ENCODE assay signal across 8 cellular contexts in the genomic region with DNA sequence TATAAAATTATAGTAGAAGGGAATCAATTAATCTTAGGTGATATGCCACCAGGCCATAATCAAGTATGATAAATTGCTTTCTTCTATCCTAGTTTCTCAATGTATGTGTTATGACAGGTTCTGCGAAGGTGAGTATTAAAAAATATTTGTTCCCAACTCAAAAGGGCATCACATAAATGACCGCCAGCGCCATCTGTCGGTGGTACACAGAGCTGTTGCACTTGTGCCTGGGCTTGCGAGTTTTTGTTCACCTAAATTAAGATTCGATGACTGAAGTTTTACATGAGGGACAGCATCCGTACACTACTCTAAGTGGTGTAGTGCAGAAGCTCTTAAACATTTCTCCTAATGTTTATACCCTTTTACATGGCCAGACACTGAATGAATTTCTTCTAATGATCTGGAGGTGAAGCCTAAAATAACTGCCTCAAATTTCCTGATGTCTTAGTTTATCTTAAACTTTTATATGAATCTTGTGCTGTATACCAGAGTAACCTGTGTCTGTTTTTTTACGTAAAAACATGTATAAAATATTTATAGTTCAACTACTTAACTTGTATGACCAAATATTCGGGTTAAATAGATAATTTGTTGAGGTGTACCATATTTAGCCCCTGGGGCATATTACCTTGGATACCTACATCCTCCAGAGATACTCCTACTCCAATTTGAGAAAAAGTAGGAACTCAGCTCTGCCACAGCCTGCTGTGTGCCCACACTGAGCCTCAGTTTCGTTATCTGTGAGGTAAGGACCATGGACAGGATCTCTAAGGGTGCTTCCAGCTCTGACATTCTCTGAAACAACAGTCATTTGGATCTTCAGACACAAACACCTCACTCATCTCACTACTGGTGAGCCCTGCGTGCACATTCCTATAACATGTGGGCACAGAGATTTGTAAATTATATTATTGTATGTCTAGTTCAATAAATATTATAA.
DNase-seq lines count a peak whose midpoint lies in the region; ATAC-seq and TF ChIP-seq lines count a peak whose summit lies in the region.

No MANE protein-coding gene starts in this region.

- no peaks in the 10 kb centered on the region for H3K27me3 Mint-ChIP-seq in endodermal cell (ENCODE audit: insufficient read depth)

- H3K4me3 Mint-ChIP-seq in endodermal cell: no peak overlapping the region

- peak; percentile 37 to 94 (median 79); a peak in 5 of 6 replicates for TF ChIP-seq CTCF in HCT116 (IDR thresholded peaks at IDR 0.05 in 2 of 3, conservative IDR thresholded peaks at IDR 0.05 in 1 of 3; ENCODE audit: borderline replicate concordance in 1 of 3, insufficient read depth in 1 of 3, low read depth in 2 of 3, low read length in 2 of 3)
- peak; percentile 70 for TF ChIP-seq CTCF in PC-9 (conservative IDR thresholded peaks at IDR 0.05)
- peak; percentile 96 for TF ChIP-seq CTCF in endodermal cell (conservative IDR thresholded peaks at IDR 0.05)
- TF ChIP-seq CTCF in mucosa of descending colon (IDR thresholded peaks at IDR 0.05): peak; percentile 48

- no peak overlapping the region for H3K27ac ChIP-seq in HCT116 (ENCODE audit: low read depth, low read length)
- H3K27ac ChIP-seq in PC-9: no peak overlapping the region
- H3K27ac ChIP-seq in endodermal cell (ENCODE audit: low read depth, low read length): no peak overlapping the region

- 27 to 39% methylated on average over 5 to 9 of the region's 11 CpGs for WGBS in endodermal cell (ENCODE audit: insufficient coverage in 1 of 2, insufficient read length in 1 of 2), 2 experiments

- ATAC-seq in HCT116 (peak; percentile 77), mucosa of descending colon (peak; percentile 29), HG02571 (IDR thresholded peaks at IDR 0.05; ENCODE audit: unreplicated experiment) (no peak), HG02981 (IDR thresholded peaks at IDR 0.05; ENCODE audit: unreplicated experiment) (no peak)

- H3K4me2 ChIP-seq in HCT116 (ENCODE audit: low read length) (no peak overlapping the region), PC-9 (no peak overlapping the region)

- no peak overlapping the region for H3K4me3 ChIP-seq in HCT116 (replicated peaks in 1 of 2; ENCODE audit: low read depth in 1 of 2, low read length in 2 of 2)
- no peak overlapping the region for H3K4me3 ChIP-seq in PC-9
- no peak overlapping the region for H3K4me3 ChIP-seq in endodermal cell (ENCODE audit: low read length)
- no peak overlapping the region for H3K4me3 ChIP-seq in mucosa of descending colon

- H3K36me3 Mint-ChIP-seq in endodermal cell (ENCODE audit: low read depth): no peaks in the 10 kb centered on the region

- POLR2A ChIA-PET in HCT116 (lab: Charles Lee): no interaction called here
- POLR2A ChIA-PET in PC-9 (lab: Charles Lee; ENCODE audit: unreplicated experiment): no interaction called here

- no peak overlapping the region for H2AFZ ChIP-seq in HCT116 (ENCODE audit: low read depth, low read length, poor library complexity, severe bottlenecking)
- H2AFZ ChIP-seq in PC-9: no peak overlapping the region

- intact Hi-C loops in HCT116 (cut with micrococcal nuclease): loop anchor here (1.0 to 5.0 kb wide), 3 partner anchors 234 to 1141 kb away; no protein-coding TSS in a partner anchor
- intact Hi-C loops in PC-9 (cut with micrococcal nuclease; ENCODE audit: unreplicated experiment): loop anchor here (2.0 to 10.0 kb wide), 2 partner anchors 232 to 1138 kb away; no protein-coding TSS in a partner anchor
- intact Hi-C loops in mucosa of descending colon (cut with DNase I, micrococcal nuclease): no loop called here

- CTCF ChIA-PET in HCT116 (lab: Charles Lee) (interaction anchor here (0.6 to 2.1 kb wide), 7 partner anchors 11 to 522 kb away, joined by 3 to 7 read pairs (median 3); no protein-coding TSS in a partner anchor), PC-9 (lab: Charles Lee) (interaction anchor here (0.6 to 1.2 kb wide), 3 partner anchors 16 to 1125 kb away, joined by 3 to 4 read pairs (median 3); no protein-coding TSS in a partner anchor)

- H3K9me2 ChIP-seq in HCT116 (ENCODE audit: insufficient read depth) (no peaks in the 10 kb centered on the region), PC-9 (ENCODE audit: insufficient read depth) (no peaks in the 10 kb centered on the region)

- H4K20me1 ChIP-seq in HCT116 (ENCODE audit: insufficient read depth) (peaks cover 5% of the 10 kb centered on the region; the same call in 1 of the 2 replicates), PC-9 (ENCODE audit: insufficient read depth) (no peaks in the 10 kb centered on the region; the same call in 1 of the 2 replicates)

- H3K4me1 ChIP-seq in HCT116 (ENCODE audit: control insufficient read depth in 1 of 2, insufficient read depth in 2 of 2, low read length in 2 of 2) (no peaks in the 10 kb centered on the region), PC-9 (replicated peaks; ENCODE audit: insufficient read depth) (no peaks in the 10 kb centered on the region), endodermal cell (ENCODE audit: control insufficient read depth, insufficient read depth, low read length) (peaks cover 2% of the 10 kb centered on the region), mucosa of descending colon (ENCODE audit: low read depth) (no peaks in the 10 kb centered on the region)

- DNase-seq in NCI-H146 (lab: John Stamatoyannopoulos, UW) (peak; percentile 4), NCI-H146 treated with DMSO at 0.1 percent for 48 hours (lab: John Stamatoyannopoulos, UW; ENCODE audit: unreplicated experiment) (no peak), HCT116 (ENCODE audit: low read depth, low spot score) (peak; percentile 43), PC-9 (peak in 1 of 2 experiments; percentile 43), endodermal cell (peak; percentile 85), mucosa of descending colon (peak in 2 of 3 donors; percentile 64)

- peak; percentile 56 for TF ChIP-seq RAD21 in HCT116 (IDR thresholded peaks at IDR 0.05; ENCODE audit: low read depth)

- H3K36me3 ChIP-seq in HCT116 (ENCODE audit: control insufficient read depth in 1 of 2, insufficient read depth in 2 of 2, low read length in 2 of 2) (no peaks in the 10 kb centered on the region), PC-9 (ENCODE audit: low read depth) (no peaks in the 10 kb centered on the region), endodermal cell (ENCODE audit: control insufficient read depth, insufficient read depth, low read length) (no peaks in the 10 kb centered on the region), mucosa of descending colon (ENCODE audit: low read depth) (no peaks in the 10 kb centered on the region)

- H3K4me1 Mint-ChIP-seq in endodermal cell: peaks cover 29% of the 10 kb centered on the region

- no peaks in the 10 kb centered on the region for H3K9me3 Mint-ChIP-seq in endodermal cell

- H3K9me3 ChIP-seq in HCT116 (ENCODE audit: control insufficient read depth in 1 of 2, insufficient read depth in 1 of 2, low read depth in 1 of 2, low read length in 2 of 2) (no peaks in the 10 kb centered on the region), PC-9 (ENCODE audit: insufficient read depth, low read depth) (no peaks in the 10 kb centered on the region), endodermal cell (ENCODE audit: control insufficient read depth, low read length) (no peaks in the 10 kb centered on the region), mucosa of descending colon (no peaks in the 10 kb centered on the region)

- no peak for TF ChIP-seq POLR2A in HCT116 (IDR thresholded peaks at IDR 0.05; ENCODE audit: borderline replicate concordance, extremely low read depth, insufficient read depth, insufficient read length)

- H3K79me2 ChIP-seq in HCT116 (ENCODE audit: insufficient read depth, low read length): no peaks in the 10 kb centered on the region
- no peaks in the 10 kb centered on the region for H3K79me2 ChIP-seq in PC-9 (ENCODE audit: low read depth)

- BruUV-seq in HCT116 (replicated peaks; lab: Mats Ljungman, UMichigan): no TSS peak
- BruUV-seq in PC-9 (replicated peaks; lab: Mats Ljungman, UMichigan): no TSS peak

- H3K27ac Mint-ChIP-seq in endodermal cell: no peak overlapping the region

- no peaks in the 10 kb centered on the region for H3F3A ChIP-seq in PC-9 (ENCODE audit: insufficient read depth, low read depth)

- no peak overlapping the region for H3K9ac ChIP-seq in HCT116 (ENCODE audit: low read length)
- H3K9ac ChIP-seq in endodermal cell (ENCODE audit: extremely low read depth, low read length, poor library complexity, severe bottlenecking): no peak overlapping the region

- RAD21 ChIA-PET in HCT116 (lab: Charles Lee; ENCODE audit: low non-redundant PET in 1 of 2, low total read pairs in 2 of 2, uncharacterized antibody in 2 of 2, unreplicated experiment in 2 of 2): no interaction called here

- H3K27me3 ChIP-seq in HCT116 (ENCODE audit: insufficient read depth, low read length) (peaks cover 3% of the 10 kb centered on the region; the same call in 1 of the 2 replicates), PC-9 (ENCODE audit: insufficient read depth, low read depth) (no peaks in the 10 kb centered on the region), endodermal cell (ENCODE audit: control insufficient read depth, insufficient read depth, low read length, poor library complexity, severe bottlenecking) (no peaks in the 10 kb centered on the region)

TF ChIP-seq in HCT116, 20 proteins besides CTCF, POLR2A, EP300 and RAD21:
- no peak for TF ChIP-seq JUND (IDR thresholded peaks at IDR 0.05)
- 0 out of 2 replicates have a peak, but pooled peaks have one; percentile 12 for TF ChIP-seq REST (IDR thresholded peaks at IDR 0.05; ENCODE audit: low read depth)

Comparison
In these comparisons a context has a peak if more than half of its experiments do, and no peak if none do; other contexts are left out.
1. ATAC-seq: peak in HCT116 (single experiment) and mucosa of descending colon (single experiment); none in HG02571 (single experiment) and HG02981 (single experiment).
2. intact Hi-C loops: an anchor here in HCT116 (1.0 to 5.0 kb wide) and PC-9 (2.0 to 10.0 kb wide); none called in mucosa of descending colon.
3. Peak in every context shown above with its lines, with median percentiles within 50 percentile points of each other: CTCF ChIP-seq.